Comparison of ENCODE assay signal across 9 cellular contexts in genomic region chr3:72255736-72256559, GRCh38.
DNase-seq lines count a peak whose midpoint lies in the region; ATAC-seq, FAIRE-seq and TF ChIP-seq lines count a peak whose summit lies in the region.
"Had no signal": no experiment of that assay in that cellular context is flagged by ENCODE, and none has a peak within 500 bp of the region (broad histone marks: within the 10 kb centered on the region; RNA-seq: fewer than 3 reads in every experiment).

No MANE protein-coding gene starts in this region.

- H3K27ac Mint-ChIP-seq in CD4-positive, CD25-positive, alpha-beta regulatory T cell = peak overlapping the region; percentile 78 to 86 (median 85)
- H3K27ac Mint-ChIP-seq: activated T-cell treated with anti-CD3 and anti-CD28 coated beads, Interleukin-2, amount 50 U/mL, for 72 hours had no signal

- peak overlapping the region; percentile 4 to 63 (median 44) for H3K4me3 Mint-ChIP-seq in CD4-positive, CD25-positive, alpha-beta regulatory T cell

- H2AFZ ChIP-seq in osteoblast (ENCODE audit: low read length) = peak overlapping the region; percentile 49

- no peaks in the 10 kb centered on the region for H4K20me1 ChIP-seq in osteoblast (ENCODE audit: insufficient read depth, low read length)

- H3K9me3 Mint-ChIP-seq in CD4-positive, CD25-positive, alpha-beta regulatory T cell = peaks cover 0 to 3% (median 0%) of the 10 kb centered on the region in 7 donors

- no peaks in the 10 kb centered on the region for H3K9me3 ChIP-seq in CD4-positive, CD25-positive, alpha-beta regulatory T cell (ENCODE audit: control insufficient read depth in 2 of 2, low read length in 2 of 2)
- H3K9me3 ChIP-seq in RWPE2 (ENCODE audit: severe bottlenecking) (no peaks in the 10 kb centered on the region), osteoblast (ENCODE audit: low read depth, low read length) (no peaks in the 10 kb centered on the region)

- peaks cover 25 to 61% (median 34%) of the 10 kb centered on the region in 4 donors for H3K4me1 Mint-ChIP-seq in CD4-positive, CD25-positive, alpha-beta regulatory T cell

- H3K27ac ChIP-seq in CD4-positive, CD25-positive, alpha-beta regulatory T cell (ENCODE audit: insufficient read depth, low read length, poor library complexity, severe bottlenecking) = peak overlapping the region; percentile 55
- H3K27ac ChIP-seq in RWPE2 (ENCODE audit: poor library complexity, severe bottlenecking) = no peak overlapping the region
- no peak overlapping the region for H3K27ac ChIP-seq in epithelial cell of prostate
- no peak overlapping the region for H3K27ac ChIP-seq in osteoblast (ENCODE audit: low read depth, low read length)

- ATAC-seq in CD4-positive, CD25-positive, alpha-beta regulatory T cell (ENCODE audit: low read depth in 2 of 2) = peak; percentile 65 to 73
- ATAC-seq in RWPE2 (ENCODE audit: low read depth) (peak; percentile 77), HG02970 (IDR thresholded peaks at IDR 0.05; ENCODE audit: low FRiP score, unreplicated experiment) (no peak), HG03457 (IDR thresholded peaks at IDR 0.05; ENCODE audit: unreplicated experiment) (no peak)
- ATAC-seq: activated T-cell treated with anti-CD3 and anti-CD28 coated beads, Interleukin-2, amount 50 U/mL, for 72 hours had no signal

- no peak overlapping the region for H3K4me3 ChIP-seq in CD4-positive, CD25-positive, alpha-beta regulatory T cell (ENCODE audit: low read depth, low read length)
- no peak overlapping the region for H3K4me3 ChIP-seq in RWPE2 (ENCODE audit: severe bottlenecking)
- H3K4me3 ChIP-seq in osteoblast (ENCODE audit: insufficient read depth, low read length) = no peak overlapping the region

- peak in 2 of 3 donors; percentile 45 to 85 for DNase-seq in CD4-positive, CD25-positive, alpha-beta regulatory T cell
- DNase-seq in HTR-8/SVneo (ENCODE audit: insufficient read length, low spot score) (peak; percentile 20), RWPE2 (ENCODE audit: low spot score) (no peak), epithelial cell of prostate (ENCODE audit: low read depth, low spot score) (peak; percentile 34), osteoblast (ENCODE audit: insufficient read length, low spot score, missing footprints) (no peak), GM19240 (ENCODE audit: insufficient read length, low spot score) (no peak)

- no peaks in the 10 kb centered on the region for H3K79me2 ChIP-seq in osteoblast (ENCODE audit: insufficient read depth, low read length)

- H3K27me3 Mint-ChIP-seq in CD4-positive, CD25-positive, alpha-beta regulatory T cell = peaks cover 8% of the 10 kb centered on the region

- no peaks in the 10 kb centered on the region for H3K36me3 ChIP-seq in CD4-positive, CD25-positive, alpha-beta regulatory T cell (ENCODE audit: control insufficient read depth, insufficient read depth, low read length)
- H3K36me3 ChIP-seq in RWPE2 (ENCODE audit: low read depth) (no peaks in the 10 kb centered on the region), osteoblast (ENCODE audit: insufficient read depth, low read length) (no peaks in the 10 kb centered on the region)

- peaks cover 11% of the 10 kb centered on the region for H3K36me3 Mint-ChIP-seq in CD4-positive, CD25-positive, alpha-beta regulatory T cell

- H3K27me3 ChIP-seq in CD4-positive, CD25-positive, alpha-beta regulatory T cell (ENCODE audit: control insufficient read depth, insufficient read depth, low read length) = no peaks in the 10 kb centered on the region
- H3K27me3 ChIP-seq in RWPE2 (ENCODE audit: insufficient read depth, poor library complexity, severe bottlenecking) = no peaks in the 10 kb centered on the region
- H3K27me3 ChIP-seq in osteoblast (ENCODE audit: insufficient read depth, low read length) = peaks cover 26% of the 10 kb centered on the region

- H3K4me1 ChIP-seq in CD4-positive, CD25-positive, alpha-beta regulatory T cell (ENCODE audit: control insufficient read depth, insufficient read depth, low read length, poor library complexity, severe bottlenecking) = peaks cover 50% of the 10 kb centered on the region
- peaks cover 9% of the 10 kb centered on the region for H3K4me1 ChIP-seq in RWPE2 (ENCODE audit: insufficient read depth, poor library complexity, severe bottlenecking)
- peaks cover 6% of the 10 kb centered on the region for H3K4me1 ChIP-seq in osteoblast (ENCODE audit: insufficient read depth, low read length)

- H3K4me2 ChIP-seq in osteoblast (ENCODE audit: insufficient read depth, low read length) = peak overlapping the region; percentile 5

- no peak for FAIRE-seq in HTR-8/SVneo (lab: Jason Lieb, UNC)

- no peak for TF ChIP-seq CTCF in RWPE2 (IDR thresholded peaks at IDR 0.05; ENCODE audit: poor library complexity, severe bottlenecking)
- TF ChIP-seq CTCF in osteoblast (IDR thresholded peaks at IDR 0.05; ENCODE audit: extremely low read depth, low read depth, low read length) = no peak

Comparison
In these comparisons a context has a peak if more than half of its experiments do, and no peak if none do; other contexts are left out.
1. ATAC-seq: peak in CD4-positive, CD25-positive, alpha-beta regulatory T cell (2 of 2) and RWPE2 (single experiment); none in HG02970 (single experiment) and HG03457 (single experiment).
2. DNase-seq: peak in CD4-positive, CD25-positive, alpha-beta regulatory T cell (2 of 3), HTR-8/SVneo (single experiment) and epithelial cell of prostate (single experiment); none in RWPE2 (single experiment), osteoblast (single experiment) and GM19240 (single experiment).